In the genomic region with DNA sequence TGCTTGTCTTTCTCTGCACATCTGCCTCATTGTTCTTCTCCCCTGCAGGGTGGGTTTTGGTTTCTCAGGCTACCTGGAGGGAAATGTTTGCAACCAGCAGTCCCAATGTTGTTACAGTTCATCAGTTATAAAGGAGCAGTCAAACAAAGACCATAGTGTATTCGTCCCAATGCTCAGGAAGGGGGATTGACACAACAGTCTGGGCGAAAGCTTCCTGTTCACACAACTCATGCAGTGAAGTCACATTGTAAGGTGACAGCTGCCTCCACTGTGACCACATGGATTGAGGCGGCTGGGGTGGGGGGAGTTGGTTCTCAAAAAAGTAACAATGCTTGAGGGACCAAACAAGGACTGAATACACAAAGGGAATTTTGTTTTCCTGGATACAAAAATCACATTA, we compare ENCODE assay signal across 24 cellular contexts.
"Had no signal": no experiment of that assay in that cellular context is flagged by ENCODE, and none has a peak within 500 bp of the region (broad histone marks: within the 10 kb centered on the region; RNA-seq: fewer than 3 reads in every experiment).

No MANE protein-coding gene starts in this region.

- H3K4me1 ChIP-seq: testis, upper lobe of left lung had no signal

- H3K27ac ChIP-seq: skin epidermis, testis, upper lobe of left lung, WERI-Rb-1 had no signal

- H3K9me3 ChIP-seq: testis had no signal

- H3K4me1 Mint-ChIP-seq: activated CD4-positive, alpha-beta T cell treated with anti-CD3 and anti-CD28 coated beads for 36 hours; brain; central memory CD8-positive, alpha-beta T cell; natural killer cell; T-helper 17 cell had no signal

- H3K4me3 Mint-ChIP-seq: activated CD4-positive, alpha-beta T cell treated with anti-CD3 and anti-CD28 coated beads for 36 hours; activated CD8-positive, alpha-beta T cell treated with anti-CD3 and anti-CD28 coated beads, Interleukin-2, amount 10 ng/mL, durations not matched to agents 7 days and 5 days; brain; central memory CD8-positive, alpha-beta T cell; natural killer cell; T-helper 17 cell had no signal

- H3K36me3 ChIP-seq: upper lobe of left lung, WERI-Rb-1 had no signal

- H3K27ac Mint-ChIP-seq: activated CD4-positive, alpha-beta T cell treated with anti-CD3 and anti-CD28 coated beads for 36 hours; activated CD8-positive, alpha-beta T cell treated with anti-CD3 and anti-CD28 coated beads, Interleukin-2, amount 10 ng/mL, durations not matched to agents 7 days and 5 days; activated naive CD4-positive, alpha-beta T cell treated with anti-CD3 and anti-CD28 coated beads, Interleukin-2, amount 50 U/mL, for 72 hours; brain; natural killer cell; T-helper 17 cell had no signal

- DNase-seq: activated CD4-positive, alpha-beta T cell treated with anti-CD3 and anti-CD28 coated beads for 36 hours; activated CD8-positive, alpha-beta memory T cell treated with anti-CD3 and anti-CD28 coated beads, Interleukin-2, amount 50 U/mL, for 4 hours; activated CD8-positive, alpha-beta T cell treated with anti-CD3 and anti-CD28 coated beads, Interleukin-2, amount 10 ng/mL, durations not matched to agents 7 days and 5 days; activated effector memory CD4-positive, alpha-beta T cell treated with anti-CD3 and anti-CD28 coated beads, Interleukin-2, amount 50 U/mL, for 16 hours; activated T-cell treated with anti-CD3 and anti-CD28 coated beads, Interleukin-2, amount 50 U/mL, for 48 hours; amniotic stem cell; cortex of kidney; effector memory CD4-positive, alpha-beta T cell; foreskin fibroblast; left cardiac atrium; mammary epithelial cell; mucosa of descending colon; natural killer cell; stimulated activated CD4-positive, alpha-beta T cell treated with anti-CD3 and anti-CD28 coated beads, Interleukin-4, amount 100 ng/mL, for 4 hours; stimulated activated CD8-positive, alpha-beta memory T cell treated with anti-CD3 and anti-CD28 coated beads, Interleukin-4, amount 100 ng/mL, for 48 hours; stimulated activated naive CD8-positive, alpha-beta T cell treated with anti-CD3 and anti-CD28 coated beads, Interleukin-15, Interleukin-2, amounts not matched to agents 100 U/mL and 50 U/mL, for 24 hours; T-helper 17 cell; testis; upper lobe of left lung; WERI-Rb-1 had no signal

- H3K27me3 Mint-ChIP-seq: brain, T-helper 17 cell had no signal

- H3K4me3 ChIP-seq: mucosa of descending colon, skin epidermis, testis, upper lobe of left lung had no signal

- H3K27me3 ChIP-seq: testis, upper lobe of left lung had no signal

- ATAC-seq: activated CD4-positive, alpha-beta T cell treated with anti-CD3 and anti-CD28 coated beads for 36 hours; activated CD8-positive, alpha-beta T cell treated with anti-CD3 and anti-CD28 coated beads, Interleukin-2, amount 10 ng/mL, durations not matched to agents 7 days and 5 days; activated naive CD4-positive, alpha-beta T cell treated with anti-CD3 and anti-CD28 coated beads, Interleukin-2, amount 50 U/mL, for 72 hours; left cardiac atrium; mucosa of descending colon; natural killer cell; stimulated activated naive CD8-positive, alpha-beta T cell treated with anti-CD3 and anti-CD28 coated beads, Interleukin-15, Interleukin-2, amounts not matched to agents 100 U/mL and 50 U/mL, for 24 hours; T-helper 17 cell had no signal
